Comparison of ENCODE assay signal across 20 cellular contexts in genomic region chr1:225644666-225645065, GRCh38. TPM values are rescaled to one million over a fixed set of nuclear protein-coding genes. Genes with fewer than 3 reads are reported as not detected.
A peak's percentile ranks its signal among the peaks of the same experiment; 100 is the strongest.
DNase-seq lines count a peak whose midpoint lies in the region; ATAC-seq and TF ChIP-seq lines count a peak whose summit lies in the region.
"Had no signal": no experiment of that assay in that cellular context is flagged by ENCODE, and none has a peak within 500 bp of the region (broad histone marks: within the 10 kb centered on the region; RNA-seq: fewer than 3 reads in every experiment).

No MANE protein-coding gene starts in this region.

- H3K27me3 ChIP-seq in adipocyte (replicated peaks; ENCODE audit: control insufficient read depth, insufficient read depth, low read length) (no peaks in the 10 kb centered on the region), skeletal muscle tissue (ENCODE audit: control insufficient read depth in 3 of 3, insufficient read depth in 3 of 3, low read length in 3 of 3) (no peaks in the 10 kb centered on the region)
- H3K27me3 ChIP-seq: BE2C had no signal

- peak overlapping the region; percentile 4 for H3K27ac ChIP-seq in skeletal muscle tissue (ENCODE audit: low read depth, low read length)
- H3K27ac ChIP-seq: RWPE1 had no signal

- peak; percentile 42 for DNase-seq in EH (ENCODE audit: low read depth)
- DNase-seq in adipocyte (ENCODE audit: low read depth): peak; percentile 34
- DNase-seq in fibroblast of peridontal ligament (ENCODE audit: extremely low read depth): peak; percentile 85
- DNase-seq in natural killer cell treated with Interleukin-12 subunit alpha and Interleukin-12 subunit beta and Interleukin-15 and Interleukin-18, amount 100 ng/mL, for 72 hours (ENCODE audit: low spot score): no peak
- DNase-seq in GM10266 (ENCODE audit: extremely low spot score): no peak
- DNase-seq: BE2C; H7; NCI-H1105; NCI-H146; NCI-H2029 treated with DMSO at 0.1 percent for 48 hours; NCI-H226; NCI-H510A treated with DMSO at 0.1 percent for 48 hours; NCI-H774; NK-92 treated with Interleukin-12 subunit alpha and Interleukin-12 subunit beta, amount 100 ng/mL, for 24 hours; SHP77 treated with DMSO at 0.1 percent for 48 hours; SK-N-SH had no signal

- H3K4me3 Mint-ChIP-seq in natural killer cell treated with Interleukin-12 subunit alpha and Interleukin-12 subunit beta and Interleukin-15 and Interleukin-18, amount 100 ng/mL, for 72 hours: no peak overlapping the region
- H3K4me3 Mint-ChIP-seq: IgD-negative memory B cell had no signal

- H3K4me1 Mint-ChIP-seq in natural killer cell treated with Interleukin-12 subunit alpha and Interleukin-12 subunit beta and Interleukin-15 and Interleukin-18, amount 100 ng/mL, for 72 hours (ENCODE audit: low read depth in 2 of 2): no peaks in the 10 kb centered on the region
- H3K4me1 Mint-ChIP-seq: IgD-negative memory B cell had no signal

- no peaks in the 10 kb centered on the region for H3K9me3 Mint-ChIP-seq in natural killer cell treated with Interleukin-12 subunit alpha and Interleukin-12 subunit beta and Interleukin-15 and Interleukin-18, amount 100 ng/mL, for 72 hours

- H3K9ac ChIP-seq in adipocyte (ENCODE audit: low read length) (no peak overlapping the region), skeletal muscle tissue (ENCODE audit: low read depth in 1 of 3, low read length in 3 of 3) (no peak overlapping the region)
- H3K9ac ChIP-seq: SK-N-SH had no signal

- H3K36me3 ChIP-seq in adipocyte (ENCODE audit: control insufficient read depth, insufficient read depth, low read length, severe bottlenecking) (peaks cover 10% of the 10 kb centered on the region), skeletal muscle tissue (ENCODE audit: control insufficient read depth in 3 of 3, insufficient read depth in 3 of 3, low read length in 3 of 3) (peaks cover 0 to 3% (median 0%) of the 10 kb centered on the region in 3 donors)

- no peak for TF ChIP-seq CTCF in GM10266 (IDR thresholded peaks at IDR 0.05; ENCODE audit: control insufficient read depth, insufficient read depth, low read depth, missing control alignments)

- peaks cover 21% of the 10 kb centered on the region for H3K4me1 ChIP-seq in adipocyte (ENCODE audit: control insufficient read depth, insufficient read depth, low read length)
- peaks cover 3 to 11% (median 4%) of the 10 kb centered on the region in 3 donors for H3K4me1 ChIP-seq in skeletal muscle tissue (ENCODE audit: control insufficient read depth in 3 of 3, insufficient read depth in 3 of 3, low read length in 3 of 3)
- H3K4me1 ChIP-seq: BE2C had no signal

- H3K36me3 Mint-ChIP-seq in natural killer cell treated with Interleukin-12 subunit alpha and Interleukin-12 subunit beta and Interleukin-15 and Interleukin-18, amount 100 ng/mL, for 72 hours: no peaks in the 10 kb centered on the region

- H3K9me3 ChIP-seq in adipocyte (ENCODE audit: control insufficient read depth, low read length) (no peaks in the 10 kb centered on the region), skeletal muscle tissue (ENCODE audit: control insufficient read depth in 3 of 3, low read length in 3 of 3) (no peaks in the 10 kb centered on the region)
- H3K9me3 ChIP-seq: BE2C had no signal

- H3K4me3 ChIP-seq in adipocyte (ENCODE audit: low read length): no peak overlapping the region
- H3K4me3 ChIP-seq in skeletal muscle tissue (ENCODE audit: low read length in 3 of 3): no peak overlapping the region

- no peak overlapping the region for H3K27ac Mint-ChIP-seq in natural killer cell treated with Interleukin-12 subunit alpha and Interleukin-12 subunit beta and Interleukin-15 and Interleukin-18, amount 100 ng/mL, for 72 hours
- H3K27ac Mint-ChIP-seq: IgD-negative memory B cell had no signal

- H3K27me3 Mint-ChIP-seq in natural killer cell treated with Interleukin-12 subunit alpha and Interleukin-12 subunit beta and Interleukin-15 and Interleukin-18, amount 100 ng/mL, for 72 hours: peaks cover 15 to 22% of the 10 kb centered on the region in 2 donors
- H3K27me3 Mint-ChIP-seq: IgD-negative memory B cell had no signal

- no peak for ATAC-seq in natural killer cell treated with Interleukin-12 subunit alpha and Interleukin-12 subunit beta and Interleukin-15 and Interleukin-18, amount 100 ng/mL, for 72 hours
- no peak for ATAC-seq in HG03139 (IDR thresholded peaks at IDR 0.05; ENCODE audit: unreplicated experiment)

RNA-seq across cellular contexts. Expression of gene ENAH, which starts 8.3 kb away (rescaled TPM):
- 38.6 TPM for total RNA-seq in skeletal muscle tissue
- total RNA-seq in natural killer cell treated with Interleukin-12 subunit alpha and Interleukin-12 subunit beta and Interleukin-15 and Interleukin-18, amount 100 ng/mL, for 72 hours: under 1 TPM in 1 of 2 donors, not detected in 1; 0.52 TPM

Comparison
In these comparisons a context has a peak if more than half of its experiments do, and no peak if none do; other contexts are left out.
1. DNase-seq: peak in EH (single experiment), adipocyte (single experiment) and fibroblast of peridontal ligament (single experiment); none in natural killer cell treated with Interleukin-12 subunit alpha and Interleukin-12 subunit beta and Interleukin-15 and Interleukin-18, amount 100 ng/mL, for 72 hours (single experiment) and GM10266 (single experiment).
2. RNA of gene ENAH, which starts 8.3 kb away (total RNA-seq): 38.6 TPM in skeletal muscle tissue (single experiment); 0.52 TPM in natural killer cell treated with Interleukin-12 subunit alpha and Interleukin-12 subunit beta and Interleukin-15 and Interleukin-18, amount 100 ng/mL, for 72 hours; every median in the first group is over 10 times any median in the second.